In genomic region chr9:89522979-89523305, GRCh38 we compare ENCODE assay signal across 10 cellular contexts. TPM values are rescaled to one million over a fixed set of nuclear protein-coding genes. Genes with fewer than 3 reads are reported as not detected.
A peak's percentile ranks its signal among the peaks of the same experiment; 100 is the strongest.
DNase-seq lines count a peak whose midpoint lies in the region; ATAC-seq and TF ChIP-seq lines count a peak whose summit lies in the region.
"Had no signal": no experiment of that assay in that cellular context is flagged by ENCODE, and none has a peak within 500 bp of the region (broad histone marks: within the 10 kb centered on the region; RNA-seq: fewer than 3 reads in every experiment).

No MANE protein-coding gene starts in this region.

- peak in 1 of 2 donors; percentile 1 for ATAC-seq in activated T-cell treated with anti-CD3 and anti-CD28 coated beads, Interleukin-2, amount 50 U/mL, for 72 hours (replicated peaks in 1 of 2)
- ATAC-seq in HG03159 (IDR thresholded peaks at IDR 0.05; ENCODE audit: unreplicated experiment) (peak; percentile 15), HG03378 (IDR thresholded peaks at IDR 0.05; ENCODE audit: unreplicated experiment) (no peak), omental fat pad (ENCODE audit: low FRiP score) (no peak), HG02571 (IDR thresholded peaks at IDR 0.05; ENCODE audit: unreplicated experiment) (no peak)
- ATAC-seq in stimulated activated naive CD8-positive, alpha-beta T cell treated with anti-CD3 and anti-CD28 coated beads, Interleukin-15, amount 100 ng/mL, for 72 hours, result peak; percentile 7
- ATAC-seq: Panc1 had no signal

- no peak for TF ChIP-seq CTCF in omental fat pad (IDR thresholded peaks at IDR 0.05)

- no peaks in the 10 kb centered on the region for H3K27me3 Mint-ChIP-seq in activated T-cell treated with anti-CD3 and anti-CD28 coated beads, Interleukin-2, amount 50 U/mL, for 72 hours (ENCODE audit: low read depth)
- no peaks in the 10 kb centered on the region for H3K27me3 Mint-ChIP-seq in activated naive CD8-positive, alpha-beta T cell
- no peaks in the 10 kb centered on the region for H3K27me3 Mint-ChIP-seq in stimulated activated naive CD8-positive, alpha-beta T cell treated with anti-CD3 and anti-CD28 coated beads, Interleukin-15, amount 100 ng/mL, for 72 hours

- peak overlapping the region; percentile 75 to 78 for H3K4me3 Mint-ChIP-seq in activated T-cell treated with anti-CD3 and anti-CD28 coated beads, Interleukin-2, amount 50 U/mL, for 72 hours
- peak overlapping the region; percentile 82 for H3K4me3 Mint-ChIP-seq in activated naive CD8-positive, alpha-beta T cell
- peak overlapping the region; percentile 63 to 85 for H3K4me3 Mint-ChIP-seq in stimulated activated naive CD8-positive, alpha-beta T cell treated with anti-CD3 and anti-CD28 coated beads, Interleukin-15, amount 100 ng/mL, for 72 hours

- no peak for DNase-seq in activated T-cell treated with anti-CD3 and anti-CD28 coated beads, Interleukin-2, amount 50 U/mL, for 72 hours
- DNase-seq in activated T-cell treated with anti-CD3 and anti-CD28 coated beads for 4 hours (no peak), omental fat pad (ENCODE audit: low spot score) (no peak)
- DNase-seq in stimulated activated naive CD8-positive, alpha-beta T cell treated with anti-CD3 and anti-CD28 coated beads, Interleukin-15, amount 100 ng/mL, for 72 hours, result no peak
- DNase-seq: NCI-H2081 treated with DMSO at 0.1 percent for 48 hours had no signal

- H3K9me3 Mint-ChIP-seq in activated T-cell treated with anti-CD3 and anti-CD28 coated beads, Interleukin-2, amount 50 U/mL, for 72 hours, result peaks cover 0 to under 1% of the 10 kb centered on the region in 2 donors
- H3K9me3 Mint-ChIP-seq in activated naive CD8-positive, alpha-beta T cell (ENCODE audit: low read depth), result no peaks in the 10 kb centered on the region
- H3K9me3 Mint-ChIP-seq in stimulated activated naive CD8-positive, alpha-beta T cell treated with anti-CD3 and anti-CD28 coated beads, Interleukin-15, amount 100 ng/mL, for 72 hours, result peaks cover 0 to 5% of the 10 kb centered on the region in 2 donors

- H3K27ac Mint-ChIP-seq in activated T-cell treated with anti-CD3 and anti-CD28 coated beads, Interleukin-2, amount 50 U/mL, for 72 hours, result peak overlapping the region; percentile 85
- peak overlapping the region; percentile 93 for H3K27ac Mint-ChIP-seq in activated naive CD8-positive, alpha-beta T cell
- peak overlapping the region; percentile 96 to 99 for H3K27ac Mint-ChIP-seq in stimulated activated naive CD8-positive, alpha-beta T cell treated with anti-CD3 and anti-CD28 coated beads, Interleukin-15, amount 100 ng/mL, for 72 hours

- H3K36me3 Mint-ChIP-seq in activated T-cell treated with anti-CD3 and anti-CD28 coated beads, Interleukin-2, amount 50 U/mL, for 72 hours (ENCODE audit: insufficient read depth in 2 of 2), result no peaks in the 10 kb centered on the region
- no peaks in the 10 kb centered on the region for H3K36me3 Mint-ChIP-seq in activated naive CD8-positive, alpha-beta T cell

- H3K4me1 Mint-ChIP-seq in activated T-cell treated with anti-CD3 and anti-CD28 coated beads, Interleukin-2, amount 50 U/mL, for 72 hours (ENCODE audit: low read depth), result peaks cover 99% of the 10 kb centered on the region
- peaks cover 94% of the 10 kb centered on the region for H3K4me1 Mint-ChIP-seq in activated naive CD8-positive, alpha-beta T cell (ENCODE audit: low read depth)
- H3K4me1 Mint-ChIP-seq in stimulated activated naive CD8-positive, alpha-beta T cell treated with anti-CD3 and anti-CD28 coated beads, Interleukin-15, amount 100 ng/mL, for 72 hours, result peaks cover 97% of the 10 kb centered on the region

RNA-seq across cellular contexts. Expression of gene SEMA4D, which starts 25.0 kb away (rescaled TPM):
- total RNA-seq in activated T-cell treated with anti-CD3 and anti-CD28 coated beads, Interleukin-2, amount 50 U/mL, for 72 hours, result 100 to 1,000 TPM; 182 to 198 TPM
- total RNA-seq in omental fat pad, result 10 to 100 TPM; 14.2 to 49.5 (median 18.3) TPM

Comparison
In these comparisons a context has a peak if more than half of its experiments do, and no peak if none do; other contexts are left out.
1. ATAC-seq: peak in HG03159 (single experiment) and stimulated activated naive CD8-positive, alpha-beta T cell treated with anti-CD3 and anti-CD28 coated beads, Interleukin-15, amount 100 ng/mL, for 72 hours (single experiment); none in HG03378 (single experiment), omental fat pad (single experiment) and HG02571 (single experiment).
2. Peak in every context shown above with its lines, with median percentiles within 50 percentile points of each other: H3K27ac Mint-ChIP-seq and H3K4me3 Mint-ChIP-seq.